In the genomic region with DNA sequence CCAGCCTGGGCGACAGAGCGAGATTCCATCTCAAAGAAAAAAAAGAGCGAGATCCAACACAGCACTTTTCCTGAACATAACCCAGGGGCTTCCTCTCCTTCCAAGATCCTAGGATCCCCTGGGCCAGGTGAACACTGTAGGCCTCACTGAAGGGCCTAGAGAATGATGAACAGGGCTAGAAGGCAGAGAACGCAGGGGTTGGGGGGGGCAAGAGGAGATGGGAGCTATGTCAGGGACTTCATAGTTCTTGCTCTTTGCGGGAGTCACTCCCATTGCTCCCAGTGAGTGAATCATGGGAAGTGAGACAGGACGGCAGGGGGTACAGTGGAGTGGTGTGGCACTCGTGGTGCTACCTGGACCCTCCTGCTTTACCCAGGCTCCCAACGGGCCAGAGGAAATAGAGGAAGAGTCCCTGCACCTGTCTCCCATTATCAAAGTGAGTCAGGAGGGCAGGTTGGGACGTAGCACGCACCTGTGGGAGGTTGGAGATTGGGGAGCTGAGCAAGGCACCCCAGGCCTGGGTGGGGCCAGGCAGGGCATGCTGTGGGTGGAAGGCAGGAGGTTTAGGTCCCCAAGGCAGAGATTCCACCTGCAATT, we compare ENCODE assay signal across 14 cellular contexts. TPM values are rescaled to one million over a fixed set of nuclear protein-coding genes. Genes with fewer than 3 reads are reported as not detected.
DNase-seq lines count a peak whose midpoint lies in the region; FAIRE-seq and TF ChIP-seq lines count a peak whose summit lies in the region.
"Had no signal": no experiment of that assay in that cellular context is flagged by ENCODE, and none has a peak within 500 bp of the region (broad histone marks: within the 10 kb centered on the region; RNA-seq: fewer than 3 reads in every experiment).

No MANE protein-coding gene starts in this region.

- no peaks in the 10 kb centered on the region for H4K20me1 ChIP-seq in keratinocyte (ENCODE audit: control insufficient read depth, extremely low read depth, insufficient read depth, low read length)

- intact Hi-C loops in stomach (cut with DNase I; ENCODE audit: low total_unique reads): loop anchor here (10.0 kb wide), 1 partner anchor 49 kb away; no protein-coding TSS in a partner anchor

- H3K9me3 ChIP-seq in keratinocyte (ENCODE audit: control insufficient read depth, low read depth, low read length) (no peaks in the 10 kb centered on the region), stomach (no peaks in the 10 kb centered on the region)
- H3K9me3 ChIP-seq: gastrocnemius medialis had no signal

- peaks cover 4 to 6% of the 10 kb centered on the region in 2 experiments for H3K36me3 ChIP-seq in keratinocyte (ENCODE audit: control insufficient read depth in 2 of 2, extremely low read depth in 1 of 2, insufficient read depth in 2 of 2, low read length in 2 of 2)
- H3K36me3 ChIP-seq in stomach: peaks cover 2 to 10% (median 5%) of the 10 kb centered on the region in 4 donors
- H3K36me3 ChIP-seq: gastrocnemius medialis had no signal

- H3K27ac ChIP-seq in VCaP: peak overlapping the region; percentile 99
- no peak overlapping the region for H3K27ac ChIP-seq in keratinocyte (ENCODE audit: control insufficient read depth, insufficient read depth, low read length)
- peak overlapping the region; percentile 82 to 93 (median 90) for H3K27ac ChIP-seq in stomach
- H3K27ac ChIP-seq: gastrocnemius medialis had no signal

- H3K79me2 ChIP-seq in keratinocyte (ENCODE audit: control insufficient read depth, insufficient read depth, low read length): no peaks in the 10 kb centered on the region

- peak; percentile 52 for FAIRE-seq in keratinocyte (lab: Jason Lieb, UNC)

- peaks cover 9% of the 10 kb centered on the region for H3K27me3 ChIP-seq in keratinocyte (ENCODE audit: control insufficient read depth, extremely low read depth, insufficient read depth, low read length)
- no peaks in the 10 kb centered on the region for H3K27me3 ChIP-seq in stomach

- TF ChIP-seq EP300 in Ishikawa (IDR thresholded peaks at IDR 0.05; ENCODE audit: borderline replicate concordance) (no peak), stomach (IDR thresholded peaks at IDR 0.05) (no peak)

- H2AFZ ChIP-seq in keratinocyte (ENCODE audit: control insufficient read depth, low read length): no peak overlapping the region

- TF ChIP-seq POLR2A in stomach (IDR thresholded peaks at IDR 0.05): no peak

- H3K9me1 ChIP-seq in keratinocyte (ENCODE audit: control insufficient read depth, extremely low read depth, insufficient read depth, low read length): peaks cover 2% of the 10 kb centered on the region

- no peak for TF ChIP-seq CTCF in VCaP (conservative IDR thresholded peaks at IDR 0.05)
- no peak for TF ChIP-seq CTCF in keratinocyte (optimal IDR thresholded peaks at IDR 0.05 in 1 of 3, IDR thresholded peaks at IDR 0.05 in 1 of 3, conservative IDR thresholded peaks at IDR 0.05 in 1 of 3; ENCODE audit: extremely low read depth in 1 of 3, insufficient read depth in 2 of 3, low read length in 3 of 3)
- no peak for TF ChIP-seq CTCF in stomach (IDR thresholded peaks at IDR 0.05)

- no peak overlapping the region for H3K9ac ChIP-seq in keratinocyte (ENCODE audit: control insufficient read depth, extremely low read depth, insufficient read depth, low read length)

- 69 to 79% (median 75%) methylated on average over 9 to 10 of the region's 10 CpGs for WGBS in stomach, 5 donors

- peak overlapping the region; percentile 68 for H3K4me2 ChIP-seq in keratinocyte (ENCODE audit: control insufficient read depth, extremely low read depth, insufficient read depth, low read depth, low read length)

- H3K4me1 ChIP-seq in keratinocyte (ENCODE audit: control insufficient read depth, extremely low read depth, insufficient read depth, low read length): peaks cover 42% of the 10 kb centered on the region
- H3K4me1 ChIP-seq in stomach: peaks cover 21 to 56% (median 45%) of the 10 kb centered on the region in 4 donors

- dilution Hi-C loops in keratinocyte (cut with MboI; ENCODE audit: extremely low pct_ligation_motif_present, low sequenced_read_pairs): no loop called here

- TF ChIP-seq RAD21 in Ishikawa (IDR thresholded peaks at IDR 0.05; ENCODE audit: low read depth): no peak

- DNase-seq in keratinocyte (ENCODE audit: low read depth, low spot score) (peak; percentile 77), stomach (no peak), NCI-H1105 (lab: John Stamatoyannopoulos, UW) (no peak), DMS 273 (lab: John Stamatoyannopoulos, UW; ENCODE audit: unreplicated experiment) (no peak)
- no peak for DNase-seq in stimulated activated CD4-positive, alpha-beta T cell treated with anti-CD3 and anti-CD28 coated beads, Interleukin-15, amount 100 ng/mL, for 24 hours
- DNase-seq: activated CD4-positive, alpha-beta T cell treated with anti-CD3 and anti-CD28 coated beads for 48 hours; aorta; effector CD4-positive, alpha-beta T cell; gastrocnemius medialis; OCI-M1 had no signal

- H3K4me3 ChIP-seq in keratinocyte (ENCODE audit: control insufficient read depth in 2 of 3, extremely low read depth in 1 of 3, insufficient read depth in 2 of 3, low read depth in 1 of 3, low read length in 3 of 3) (no peak overlapping the region), stomach (no peak overlapping the region)
- H3K4me3 ChIP-seq: gastrocnemius medialis had no signal

TF ChIP-seq in Ishikawa, 13 proteins besides CTCF, POLR2A, EP300 and RAD21:
- peak; percentile 6; the same call in 1 of the 2 replicates for TF ChIP-seq ZBTB7A (IDR thresholded peaks at IDR 0.05; ENCODE audit: low read depth)
- no peak for TF ChIP-seq TCF12 (IDR thresholded peaks at IDR 0.05; ENCODE audit: low read depth)
TF ChIP-seq in Ishikawa: peak in this region for 1.

RNA-seq across cellular contexts. Expression of a gene that starts 1.3 kb away (rescaled TPM):
- polyA plus RNA-seq in keratinocyte: 151 to 286 TPM (median 160 TPM) in 3 replicates
- 51.4 TPM for polyA plus RNA-seq in keratinocyte (2011; ENCODE audit: low read depth)
- 114 and 155 TPM in 2 replicates for polyA plus RNA-seq in keratinocyte (2011; cell fraction: cytosol; rRNA removed)
- 76.6 and 90.5 TPM in 2 replicates for polyA plus RNA-seq in keratinocyte (2011; cell fraction: nucleus; rRNA removed)
- polyA plus RNA-seq in keratinocyte (2012; ENCODE audit: low replicate concordance): 22.4 and 298 TPM in 2 replicates
- 144 to 245 TPM (median 179 TPM) in 3 replicates for polyA minus RNA-seq in keratinocyte
- polyA minus RNA-seq in keratinocyte (2011; cell fraction: cytosol; rRNA and poly(A)+ RNA removed): 273 TPM
- 68.3 and 75.2 TPM in 2 replicates for polyA minus RNA-seq in keratinocyte (2011; cell fraction: nucleus; rRNA and poly(A)+ RNA removed)
- 1,000 to 10,000 TPM in 1 of 5 donors, 100 to 1,000 TPM in 3, 10 to 100 TPM in 1; 71.2 to 1,740 (median 566) TPM for total RNA-seq in stomach
- polyA plus RNA-seq in stomach: 1,000 to 10,000 TPM in 1 of 3 donors, 100 to 1,000 TPM in 2; 361 to 1,687 (median 767) TPM
- total RNA-seq: T-helper 1 cell treated with Interleukin-12 subunit alpha and Interleukin-12 subunit beta and Interleukin-4 antibody, amounts not matched to agents 30 ng/mL and 1 ng/mL, for 36 hours had no signal

RNA-seq across cellular contexts. Expression of a gene that starts 42.8 kb away (rescaled TPM):
- 75.1 to 423 TPM (median 182 TPM) in 3 replicates for polyA plus RNA-seq in keratinocyte
- 53.0 TPM for polyA plus RNA-seq in keratinocyte (2011; ENCODE audit: low read depth)
- polyA plus RNA-seq in keratinocyte (2011; cell fraction: cytosol; rRNA removed): 119 and 164 TPM in 2 replicates
- polyA plus RNA-seq in keratinocyte (2011; cell fraction: nucleus; rRNA removed): 90.3 and 92.6 TPM in 2 replicates
- polyA plus RNA-seq in keratinocyte (2012; ENCODE audit: low replicate concordance): 75.5 and 388 TPM in 2 replicates
- polyA minus RNA-seq in keratinocyte: 62.1 to 507 TPM (median 158 TPM) in 3 replicates
- 123 TPM for polyA minus RNA-seq in keratinocyte (2011; cell fraction: cytosol; rRNA and poly(A)+ RNA removed)
- polyA minus RNA-seq in keratinocyte (2011; cell fraction: nucleus; rRNA and poly(A)+ RNA removed): 29.4 and 32.0 TPM in 2 replicates
- 100 to 1,000 TPM in 4 of 5 donors, 10 to 100 TPM in 1; 68.3 to 648 (median 309) TPM for total RNA-seq in stomach
- 100 to 1,000 TPM; 369 to 525 (median 391) TPM for polyA plus RNA-seq in stomach
- total RNA-seq: myocyte had no signal

RNA-seq across cellular contexts. Expression of a gene that starts 57.4 kb away (rescaled TPM):
- polyA plus RNA-seq in keratinocyte (0.49 to 1.7 TPM (median 0.96 TPM) in 3 replicates), stomach (10 to 100 TPM in 1 of 3 donors, under 1 TPM in 1, not detected in 1; 0.76 to 98.0 TPM)
- polyA plus RNA-seq in keratinocyte (2011; ENCODE audit: low read depth): 39.4 TPM
- 0.87 and 0.90 TPM in 2 replicates for polyA plus RNA-seq in keratinocyte (2011; cell fraction: cytosol; rRNA removed)
- polyA plus RNA-seq in keratinocyte (2011; cell fraction: nucleus; rRNA removed): 1.4 and 2.9 TPM in 2 replicates
- 0.80 and 78.3 TPM in 2 replicates for polyA plus RNA-seq in keratinocyte (2012; ENCODE audit: low replicate concordance)
- 0.66 to 4.6 TPM (median 0.77 TPM) in 3 replicates for polyA minus RNA-seq in keratinocyte
- polyA minus RNA-seq in keratinocyte (2011; cell fraction: cytosol; rRNA and poly(A)+ RNA removed): not detected
- 1.5 and 3.5 TPM in 2 replicates for polyA minus RNA-seq in keratinocyte (2011; cell fraction: nucleus; rRNA and poly(A)+ RNA removed)
- total RNA-seq in stomach: under 1 TPM in 1 of 5 donors, not detected in 4; 0.73 TPM
- total RNA-seq: aorta; gastrocnemius medialis; myocyte; T-helper 1 cell treated with Interleukin-12 subunit alpha and Interleukin-12 subunit beta and Interleukin-4 antibody, amounts not matched to agents 30 ng/mL and 1 ng/mL, for 36 hours had no signal
